8 cellular contexts compared by ENCODE assay signal in the genomic region with DNA sequence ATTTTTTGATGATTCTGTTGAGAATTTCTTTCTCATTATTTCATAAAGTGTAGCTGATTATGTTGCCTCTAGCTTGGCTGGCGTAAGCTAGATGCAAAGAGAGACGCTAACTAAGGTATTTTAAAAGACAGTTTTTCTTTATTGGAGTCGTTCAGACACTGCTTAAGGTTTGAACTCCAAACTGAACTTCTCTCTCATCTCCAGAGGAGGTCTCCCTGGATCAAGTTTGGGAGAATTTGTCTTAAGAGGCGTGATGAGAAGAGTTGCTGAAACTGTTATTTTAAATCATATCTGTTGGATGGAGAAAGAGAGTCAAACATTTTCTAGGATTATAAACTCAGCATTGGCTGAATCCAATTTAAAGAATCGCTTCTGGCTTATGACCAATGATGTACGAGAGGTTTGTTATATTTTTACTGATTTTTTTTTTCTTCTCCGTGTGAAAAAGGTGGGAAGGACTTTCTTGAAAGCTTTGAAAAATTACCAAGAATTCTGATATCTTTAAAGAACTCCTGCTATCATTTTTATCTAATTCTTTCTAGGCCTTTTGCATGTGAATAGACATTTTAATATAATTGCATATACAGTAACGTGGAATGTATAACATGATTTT. TPM values are rescaled to one million over a fixed set of nuclear protein-coding genes. Genes with fewer than 3 reads are reported as not detected.
DNase-seq lines count a peak whose midpoint lies in the region; ATAC-seq, FAIRE-seq and TF ChIP-seq lines count a peak whose summit lies in the region.

No MANE protein-coding gene starts in this region.

- H3K9ac ChIP-seq in NT2/D1 (ENCODE audit: insufficient read length, low read depth), result no peak overlapping the region

- H3K4me3 ChIP-seq in NT2/D1 (ENCODE audit: insufficient read length, low read depth), result no peak overlapping the region
- H3K4me3 ChIP-seq in dorsolateral prefrontal cortex, result peak overlapping the region in 2 of 59 donors; percentile 15 to 22
- H3K4me3 ChIP-seq in mucosa of descending colon, result no peak overlapping the region

- H3K27me3 ChIP-seq in NT2/D1 (ENCODE audit: insufficient read depth, insufficient read length), result no peaks in the 10 kb centered on the region
- no peaks in the 10 kb centered on the region for H3K27me3 ChIP-seq in dorsolateral prefrontal cortex

- TF ChIP-seq POLR2A in H54 (IDR thresholded peaks at IDR 0.05; ENCODE audit: low read depth, low read length), result no peak

- peak; percentile 87 for FAIRE-seq in H54 (lab: Jason Lieb, UNC)

- DNase-seq in AG20443 (ENCODE audit: low spot score), result peak; percentile 55
- no peak for DNase-seq in H54 (ENCODE audit: insufficient read length, low spot score)
- peak; percentile 55 for DNase-seq in NT2/D1 (ENCODE audit: low read depth, low spot score)
- no peak for DNase-seq in dorsolateral prefrontal cortex
- DNase-seq in mucosa of descending colon, result no peak
- DNase-seq in stimulated activated CD8-positive, alpha-beta memory T cell treated with anti-CD3 and anti-CD28 coated beads, Interleukin-4, amount 100 ng/mL, for 48 hours, result no peak

- no peaks in the 10 kb centered on the region for H3K36me3 ChIP-seq in NT2/D1 (ENCODE audit: insufficient read depth, insufficient read length, low read length)
- H3K36me3 ChIP-seq in mucosa of descending colon (ENCODE audit: low read depth), result no peaks in the 10 kb centered on the region

- intact Hi-C loops in dorsolateral prefrontal cortex (cut with DNase I), result loop anchor here in 1 of 2 donors (10.0 kb wide), 1 partner anchor 210 kb away; no protein-coding TSS in a partner anchor
- intact Hi-C loops in mucosa of descending colon (cut with DNase I, micrococcal nuclease), result loop anchor here (5.0 to 10.0 kb wide), 2 partner anchors 208 to 210 kb away; no protein-coding TSS in a partner anchor

- H3K4me1 ChIP-seq in NT2/D1 (ENCODE audit: insufficient read depth, insufficient read length) (no peaks in the 10 kb centered on the region), mucosa of descending colon (ENCODE audit: low read depth) (no peaks in the 10 kb centered on the region)

- H3K27ac ChIP-seq in dorsolateral prefrontal cortex, result no peak overlapping the region

- ATAC-seq in mucosa of descending colon (peak; percentile 71), GM18873 (IDR thresholded peaks at IDR 0.05; ENCODE audit: low FRiP score, unreplicated experiment) (no peak), HG03025 (IDR thresholded peaks at IDR 0.05; ENCODE audit: low FRiP score, unreplicated experiment) (no peak)

- H3K9me3 ChIP-seq in NT2/D1 (ENCODE audit: insufficient read depth, low read length) (no peaks in the 10 kb centered on the region), mucosa of descending colon (no peaks in the 10 kb centered on the region)

- TF ChIP-seq CTCF in dorsolateral prefrontal cortex (IDR thresholded peaks at IDR 0.05 in 54 of 56, conservative IDR thresholded peaks at IDR 0.05 in 2 of 56; ENCODE audit: low read depth in 1 of 56, partially characterized antibody in 56 of 56) (peak in 55 of 56 donors; percentile 29 to 82 (median 62)), mucosa of descending colon (IDR thresholded peaks at IDR 0.05) (peak; percentile 14)

RNA-seq across cellular contexts. Expression of gene MAP3K7CL, which starts 34.0 kb away (rescaled TPM):
- total RNA-seq in dorsolateral prefrontal cortex (1 to 10 TPM in 117 of 120 experiments, under 1 TPM in 3; 0.71 to 8.8 (median 3.0) TPM), mucosa of descending colon (1 to 10 TPM; 2.2 to 7.9 (median 4.3) TPM)

Comparison
In these comparisons a context has a peak if more than half of its experiments do, and no peak if none do; other contexts are left out.
1. DNase-seq: peak in AG20443 (single experiment) and NT2/D1 (single experiment); none in H54 (single experiment), dorsolateral prefrontal cortex (0 of 10), mucosa of descending colon (0 of 3) and stimulated activated CD8-positive, alpha-beta memory T cell treated with anti-CD3 and anti-CD28 coated beads, Interleukin-4, amount 100 ng/mL, for 48 hours (single experiment).